Comparison of ENCODE assay signal across 15 cellular contexts in the genomic region with DNA sequence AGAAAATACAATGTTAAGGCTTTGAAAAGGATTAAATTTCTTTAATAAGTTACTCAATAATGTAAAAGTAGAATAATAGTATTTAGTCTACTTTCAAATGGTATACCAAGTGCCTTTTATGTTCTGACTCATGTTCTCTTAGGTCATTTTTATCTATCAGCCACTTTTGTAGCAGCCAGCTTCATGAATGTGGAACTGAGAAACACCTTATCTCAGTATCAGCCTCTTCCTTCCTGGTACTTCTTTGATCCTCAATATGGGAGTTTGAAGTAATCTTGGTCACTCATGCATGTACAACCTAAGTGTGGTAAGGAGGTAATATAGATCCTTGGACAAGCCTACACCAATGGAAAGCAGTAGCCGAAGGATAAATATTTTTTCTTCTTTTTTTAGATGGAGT.
"Had no signal": no experiment of that assay in that cellular context is flagged by ENCODE, and none has a peak within 500 bp of the region (broad histone marks: within the 10 kb centered on the region; RNA-seq: fewer than 3 reads in every experiment).

No MANE protein-coding gene starts in this region.

- H3K9me3 ChIP-seq: adrenal gland, colonic mucosa, neutrophil, thoracic aorta had no signal

- H3K36me3 ChIP-seq: adrenal gland, colonic mucosa, neutrophil, stomach, thoracic aorta had no signal

- H3K4me3 ChIP-seq: adrenal gland, colonic mucosa, stomach, thoracic aorta had no signal

- H3K4me1 ChIP-seq: adrenal gland, colonic mucosa, foreskin keratinocyte, stomach had no signal

- DNase-seq: activated B cell treated with CpG ODN at 0.5 μM for 24 hours; activated CD4-positive, alpha-beta T cell treated with anti-CD3 and anti-CD28 coated beads, Interleukin-2, amount 10 ng/mL, durations not matched to agents 24 days and 14 days; activated naive CD4-positive, alpha-beta T cell treated with anti-CD3 and anti-CD28 coated beads, Interleukin-2, amount 10 ng/mL, durations not matched to agents 7 days and 5 days; activated T-cell treated with anti-CD3 and anti-CD28 coated beads for 4 hours; adrenal gland; caudate nucleus; colonic mucosa; foreskin keratinocyte; head of caudate nucleus; naive B cell; stimulated activated CD4-positive, alpha-beta T cell treated with anti-CD3 and anti-CD28 coated beads, Interleukin-15, amount 100 ng/mL, for 24 hours; stimulated activated CD4-positive, alpha-beta T cell treated with anti-CD3 and anti-CD28 coated beads, Interleukin-4, amount 100 ng/mL, for 24 hours; stomach had no signal

- ATAC-seq: foreskin keratinocyte had no signal

- H3K27ac ChIP-seq: adrenal gland, colonic mucosa, foreskin keratinocyte, neutrophil, stomach, thoracic aorta had no signal

- H3K27me3 ChIP-seq: adrenal gland, colonic mucosa, foreskin keratinocyte, neutrophil, stomach had no signal
